Comparison of ENCODE assay signal across 1 cellular context in genomic region chr22:43378011-43378704, GRCh38.
A peak's percentile ranks its signal among the peaks of the same experiment; 100 is the strongest.
TF ChIP-seq lines count a peak whose summit lies in the region.

No MANE protein-coding gene starts in this region.

TF ChIP-seq in HepG2, 621 proteins besides CTCF, POLR2A, EP300 and RAD21 (continued from another document and continues in another):
- no peak for TF ChIP-seq AFF4 (CRISPR knock-in tag; IDR thresholded peaks at IDR 0.05)
- TF ChIP-seq CERS6 (CRISPR knock-in tag; IDR thresholded peaks at IDR 0.05) = no peak
- TF ChIP-seq ZNF24 (IDR thresholded peaks at IDR 0.05) = no peak
- no peak for TF ChIP-seq ATF4 (CRISPR knock-in tag; IDR thresholded peaks at IDR 0.05)
- TF ChIP-seq ZNF354B (CRISPR knock-in tag; IDR thresholded peaks at IDR 0.05) = no peak
- TF ChIP-seq RFX5 (IDR thresholded peaks at IDR 0.05; ENCODE audit: low read depth, low read length) = no peak
- TF ChIP-seq ZNF746 (CRISPR knock-in tag; IDR thresholded peaks at IDR 0.05) = no peak
- no peak for TF ChIP-seq MYNN (CRISPR knock-in tag; IDR thresholded peaks at IDR 0.05; ENCODE audit: low read depth)
- no peak for TF ChIP-seq ZNF558 (CRISPR knock-in tag; IDR thresholded peaks at IDR 0.05; ENCODE audit: borderline replicate concordance)
- no peak for TF ChIP-seq HIVEP1 (CRISPR knock-in tag; IDR thresholded peaks at IDR 0.05)
- no peak for TF ChIP-seq GABPB1 (CRISPR knock-in tag; IDR thresholded peaks at IDR 0.05)
- no peak for TF ChIP-seq ZNF639 (CRISPR knock-in tag; conservative IDR thresholded peaks at IDR 0.05)
- TF ChIP-seq ZNF510 (CRISPR knock-in tag; IDR thresholded peaks at IDR 0.05; ENCODE audit: low read depth) = no peak
- no peak for TF ChIP-seq IRF9 (CRISPR knock-in tag; IDR thresholded peaks at IDR 0.05; ENCODE audit: borderline replicate concordance)
- TF ChIP-seq DNMT1 (CRISPR knock-in tag; IDR thresholded peaks at IDR 0.05) = no peak
- TF ChIP-seq DBP (CRISPR knock-in tag; IDR thresholded peaks at IDR 0.05; ENCODE audit: not compliant biosample characterization) = no peak
- TF ChIP-seq PTBP1 (IDR thresholded peaks at IDR 0.05; ENCODE audit: low read depth, low read length, poor library complexity, severe bottlenecking) = no peak
- TF ChIP-seq TFE3 (CRISPR knock-in tag; IDR thresholded peaks at IDR 0.05) = peak; percentile 76; the same call in 1 of the 2 replicates
- no peak for TF ChIP-seq ZC3H4 (CRISPR knock-in tag; IDR thresholded peaks at IDR 0.05; ENCODE audit: borderline replicate concordance)
- TF ChIP-seq SETDB1 (CRISPR knock-in tag; IDR thresholded peaks at IDR 0.05; ENCODE audit: borderline replicate concordance) = no peak
- TF ChIP-seq IKZF5 (CRISPR knock-in tag; IDR thresholded peaks at IDR 0.05) = no peak
- TF ChIP-seq HOMEZ (CRISPR knock-in tag; IDR thresholded peaks at IDR 0.05; ENCODE audit: low read depth) = no peak
- TF ChIP-seq HOXA9 (CRISPR knock-in tag; IDR thresholded peaks at IDR 0.05; ENCODE audit: borderline replicate concordance) = no peak
- no peak for TF ChIP-seq MED13 (CRISPR knock-in tag; IDR thresholded peaks at IDR 0.05)
- peak; percentile 77; the same call in 1 of the 2 replicates for TF ChIP-seq ZBTB7B (CRISPR knock-in tag; IDR thresholded peaks at IDR 0.05)
- no peak for TF ChIP-seq ZNF205 (CRISPR knock-in tag; IDR thresholded peaks at IDR 0.05)
- TF ChIP-seq ZFP36 (IDR thresholded peaks at IDR 0.05; ENCODE audit: borderline replicate concordance, low read depth, low read length, partially characterized antibody) = no peak
- TF ChIP-seq BHLHE40 (IDR thresholded peaks at IDR 0.05; ENCODE audit: low read length) = peak; percentile 88
- no peak for TF ChIP-seq ZFP36L1 (CRISPR knock-in tag; IDR thresholded peaks at IDR 0.05)
- TF ChIP-seq ZNF136 (CRISPR knock-in tag; IDR thresholded peaks at IDR 0.05; ENCODE audit: low read depth) = no peak
- TF ChIP-seq ADNP (CRISPR knock-in tag; IDR thresholded peaks at IDR 0.05) = no peak
- no peak for TF ChIP-seq ATF6 (CRISPR knock-in tag; conservative IDR thresholded peaks at IDR 0.05)
- 0 out of 2 replicates have a peak, but pooled peaks have one; percentile 29 for TF ChIP-seq DPF2 (CRISPR knock-in tag; IDR thresholded peaks at IDR 0.05; ENCODE audit: borderline replicate concordance, low read depth)
- no peak for TF ChIP-seq ZBTB3 (CRISPR knock-in tag; IDR thresholded peaks at IDR 0.05; ENCODE audit: borderline replicate concordance, low read depth)
- TF ChIP-seq ZNF207 (IDR thresholded peaks at IDR 0.05; ENCODE audit: borderline replicate concordance) = no peak
- peak; percentile 15; the same call in 1 of the 2 replicates for TF ChIP-seq ATF2 (CRISPR knock-in tag; IDR thresholded peaks at IDR 0.05)
- no peak for TF ChIP-seq ZNF550 (CRISPR knock-in tag; IDR thresholded peaks at IDR 0.05; ENCODE audit: borderline replicate concordance)
- no peak for TF ChIP-seq KDM2A (CRISPR knock-in tag; IDR thresholded peaks at IDR 0.05; ENCODE audit: borderline replicate concordance, low read depth)
- TF ChIP-seq GTF3A (CRISPR knock-in tag; conservative IDR thresholded peaks at IDR 0.05) = no peak
- TF ChIP-seq ARNTL (CRISPR knock-in tag; IDR thresholded peaks at IDR 0.05) = 0 out of 2 replicates have a peak, but pooled peaks have one; percentile 41
- TF ChIP-seq ZNF713 (CRISPR knock-in tag; IDR thresholded peaks at IDR 0.05) = no peak
- TF ChIP-seq IKZF1 (IDR thresholded peaks at IDR 0.05) = no peak
- no peak for TF ChIP-seq MAX (IDR thresholded peaks at IDR 0.05)
- TF ChIP-seq FOXO1 (CRISPR knock-in tag; IDR thresholded peaks at IDR 0.05) = 0 out of 2 replicates have a peak, but pooled peaks have one; percentile 28
- no peak for TF ChIP-seq HNRNPH1 (optimal IDR thresholded peaks at IDR 0.05; ENCODE audit: low read depth, low read length)
- no peak for TF ChIP-seq ZNF3 (CRISPR knock-in tag; IDR thresholded peaks at IDR 0.05)
- peak; percentile 90; the same call in 1 of the 2 replicates for TF ChIP-seq NCOR1 (IDR thresholded peaks at IDR 0.05; ENCODE audit: borderline replicate concordance, low read length)
- no peak for TF ChIP-seq JUN (CRISPR knock-in tag; IDR thresholded peaks at IDR 0.05)
